Comparison of ENCODE assay signal across 9 cellular contexts in the genomic region with DNA sequence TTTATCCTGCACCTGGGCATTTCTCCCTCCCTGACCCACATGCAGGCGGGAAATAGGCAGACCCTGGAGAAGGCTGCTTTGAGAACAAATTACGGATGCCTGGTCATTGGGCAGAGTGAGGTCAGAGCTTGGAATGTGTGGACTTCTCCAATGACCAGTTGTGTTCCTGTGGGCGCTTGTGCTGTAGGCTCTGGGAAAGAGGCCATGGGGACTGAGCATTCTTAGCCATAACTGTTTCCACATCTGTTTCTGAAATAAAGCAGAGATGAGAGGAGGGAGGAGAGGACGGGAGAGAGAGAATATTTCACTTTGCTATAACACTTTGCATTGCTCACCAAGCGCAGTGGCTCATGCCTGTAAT. TPM values are rescaled to one million over a fixed set of nuclear protein-coding genes. Genes with fewer than 3 reads are reported as not detected.
DNase-seq lines count a peak whose midpoint lies in the region; ATAC-seq and TF ChIP-seq lines count a peak whose summit lies in the region.
"Had no signal": no experiment of that assay in that cellular context is flagged by ENCODE, and none has a peak within 500 bp of the region (broad histone marks: within the 10 kb centered on the region; RNA-seq: fewer than 3 reads in every experiment).

No MANE protein-coding gene starts in this region.

- no peak for TF ChIP-seq EP300 in upper lobe of left lung (IDR thresholded peaks at IDR 0.05)

- no peaks in the 10 kb centered on the region for H3K9me3 ChIP-seq in muscle layer of colon (ENCODE audit: low read length)
- no peaks in the 10 kb centered on the region for H3K9me3 ChIP-seq in upper lobe of left lung
- H3K9me3 ChIP-seq in HAP-1 = no peaks in the 10 kb centered on the region

- 58 to 78% methylated on average over 5 of the region's 5 CpGs for WGBS in upper lobe of left lung, 2 donors

- no peak for TF ChIP-seq POLR2A in upper lobe of left lung (IDR thresholded peaks at IDR 0.05)

- H3K36me3 ChIP-seq in muscle layer of colon (ENCODE audit: insufficient read depth, low read length) (no peaks in the 10 kb centered on the region), upper lobe of left lung (peaks cover 0 to 8% (median 0%) of the 10 kb centered on the region in 4 donors), HAP-1 (replicated peaks) (peaks cover 8% of the 10 kb centered on the region; the same call in 1 of the 2 replicates)

- in situ Hi-C loops in HAP-1 (cut with MboI; ENCODE audit: low sequenced_read_pairs) = no loop called here

- no peak overlapping the region for H3K9ac ChIP-seq in muscle layer of colon (ENCODE audit: low read length)

- H3K4me1 ChIP-seq in muscle layer of colon (ENCODE audit: insufficient read depth, low read length) (peaks cover 14% of the 10 kb centered on the region), upper lobe of left lung (peaks cover 4 to 25% (median 19%) of the 10 kb centered on the region in 4 donors), HAP-1 (no peaks in the 10 kb centered on the region)

- H3K27ac ChIP-seq in muscle layer of colon (ENCODE audit: low read depth, low read length) (peak overlapping the region; percentile 59), upper lobe of left lung (peak overlapping the region; percentile 27 to 82 (median 68))

- DNase-seq in RPMI7951 (ENCODE audit: low read depth) (peak; percentile 34), fibroblast of gingiva (ENCODE audit: low read depth) (peak; percentile 96), upper lobe of left lung (no peak), HAP-1 (ENCODE audit: low spot score in 2 of 2) (no peak)
- DNase-seq: activated T-cell treated with anti-CD3 and anti-CD28 coated beads, Interleukin-2, amount 50 U/mL, for 72 hours; NCI-H2081 had no signal

- H3K27me3 ChIP-seq in muscle layer of colon (ENCODE audit: control insufficient read depth in 1 of 2, insufficient read depth in 2 of 2, low read length in 2 of 2) = no peaks in the 10 kb centered on the region
- H3K27me3 ChIP-seq in upper lobe of left lung = no peaks in the 10 kb centered on the region
- no peaks in the 10 kb centered on the region for H3K27me3 ChIP-seq in HAP-1 (ENCODE audit: low read depth)

- H3K4me3 ChIP-seq in muscle layer of colon (ENCODE audit: low read depth in 1 of 2, low read length in 2 of 2) (no peak overlapping the region), upper lobe of left lung (no peak overlapping the region), HAP-1 (no peak overlapping the region)

- ATAC-seq in upper lobe of left lung (ENCODE audit: low FRiP score in 2 of 2) (peak; percentile 69 to 85), GM18519 (IDR thresholded peaks at IDR 0.05; ENCODE audit: low FRiP score, unreplicated experiment) (no peak), HG03565 (IDR thresholded peaks at IDR 0.05; ENCODE audit: unreplicated experiment) (no peak)
- ATAC-seq: activated T-cell treated with anti-CD3 and anti-CD28 coated beads, Interleukin-2, amount 50 U/mL, for 72 hours had no signal

- TF ChIP-seq CTCF in upper lobe of left lung (IDR thresholded peaks at IDR 0.05) = no peak

RNA-seq across cellular contexts. Expression of a gene that starts 11.2 kb away (rescaled TPM):
- 33.0 and 34.7 TPM in 2 replicates for total RNA-seq in RPMI7951 (2014; rRNA removed; shearing (Covaris generic))
- total RNA-seq in upper lobe of left lung = 100 to 1,000 TPM in 1 of 6 donors, 10 to 100 TPM in 5; 47.5 to 141 (median 72.1) TPM

RNA-seq across cellular contexts. Expression of a gene that starts 33.2 kb away (rescaled TPM):
- total RNA-seq in RPMI7951 (2014; rRNA removed; shearing (Covaris generic)) = 68.1 and 82.1 TPM in 2 replicates
- 100 to 1,000 TPM in 5 of 6 donors, 10 to 100 TPM in 1; 94.1 to 345 (median 123) TPM for total RNA-seq in upper lobe of left lung

Comparison
In these comparisons a context has a peak if more than half of its experiments do, and no peak if none do; other contexts are left out.
1. DNase-seq: peak in RPMI7951 (single experiment) and fibroblast of gingiva (single experiment); none in upper lobe of left lung (0 of 2) and HAP-1 (0 of 2).
2. ATAC-seq: peak in upper lobe of left lung (2 of 2); none in GM18519 (single experiment) and HG03565 (single experiment).